1 cellular context compared by ENCODE assay signal in the genomic region with DNA sequence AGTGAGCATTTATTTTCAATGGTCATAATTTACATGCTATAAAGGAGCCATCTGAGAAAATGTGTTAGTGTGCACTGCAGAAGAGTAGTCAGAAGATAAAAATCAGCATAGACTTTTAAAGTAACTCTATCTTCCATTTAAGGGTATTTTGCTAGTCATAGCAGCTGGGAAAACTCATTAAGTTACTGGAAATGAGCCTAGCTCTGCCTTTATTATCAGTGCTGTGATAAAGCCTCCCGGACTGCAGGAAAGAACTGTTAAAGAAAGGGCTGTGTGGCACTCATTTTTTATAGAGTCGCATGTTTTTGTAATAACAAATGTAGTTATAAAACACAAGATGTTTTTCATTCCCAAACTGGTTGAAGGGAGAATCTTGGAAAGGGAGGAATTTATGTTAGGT.
TF ChIP-seq lines count a peak whose summit lies in the region.

No MANE protein-coding gene starts in this region.

TF ChIP-seq in GM23338, 12 proteins besides CTCF, POLR2A, EP300 and RAD21 (continued from another document):
- TF ChIP-seq, protein P1, sequence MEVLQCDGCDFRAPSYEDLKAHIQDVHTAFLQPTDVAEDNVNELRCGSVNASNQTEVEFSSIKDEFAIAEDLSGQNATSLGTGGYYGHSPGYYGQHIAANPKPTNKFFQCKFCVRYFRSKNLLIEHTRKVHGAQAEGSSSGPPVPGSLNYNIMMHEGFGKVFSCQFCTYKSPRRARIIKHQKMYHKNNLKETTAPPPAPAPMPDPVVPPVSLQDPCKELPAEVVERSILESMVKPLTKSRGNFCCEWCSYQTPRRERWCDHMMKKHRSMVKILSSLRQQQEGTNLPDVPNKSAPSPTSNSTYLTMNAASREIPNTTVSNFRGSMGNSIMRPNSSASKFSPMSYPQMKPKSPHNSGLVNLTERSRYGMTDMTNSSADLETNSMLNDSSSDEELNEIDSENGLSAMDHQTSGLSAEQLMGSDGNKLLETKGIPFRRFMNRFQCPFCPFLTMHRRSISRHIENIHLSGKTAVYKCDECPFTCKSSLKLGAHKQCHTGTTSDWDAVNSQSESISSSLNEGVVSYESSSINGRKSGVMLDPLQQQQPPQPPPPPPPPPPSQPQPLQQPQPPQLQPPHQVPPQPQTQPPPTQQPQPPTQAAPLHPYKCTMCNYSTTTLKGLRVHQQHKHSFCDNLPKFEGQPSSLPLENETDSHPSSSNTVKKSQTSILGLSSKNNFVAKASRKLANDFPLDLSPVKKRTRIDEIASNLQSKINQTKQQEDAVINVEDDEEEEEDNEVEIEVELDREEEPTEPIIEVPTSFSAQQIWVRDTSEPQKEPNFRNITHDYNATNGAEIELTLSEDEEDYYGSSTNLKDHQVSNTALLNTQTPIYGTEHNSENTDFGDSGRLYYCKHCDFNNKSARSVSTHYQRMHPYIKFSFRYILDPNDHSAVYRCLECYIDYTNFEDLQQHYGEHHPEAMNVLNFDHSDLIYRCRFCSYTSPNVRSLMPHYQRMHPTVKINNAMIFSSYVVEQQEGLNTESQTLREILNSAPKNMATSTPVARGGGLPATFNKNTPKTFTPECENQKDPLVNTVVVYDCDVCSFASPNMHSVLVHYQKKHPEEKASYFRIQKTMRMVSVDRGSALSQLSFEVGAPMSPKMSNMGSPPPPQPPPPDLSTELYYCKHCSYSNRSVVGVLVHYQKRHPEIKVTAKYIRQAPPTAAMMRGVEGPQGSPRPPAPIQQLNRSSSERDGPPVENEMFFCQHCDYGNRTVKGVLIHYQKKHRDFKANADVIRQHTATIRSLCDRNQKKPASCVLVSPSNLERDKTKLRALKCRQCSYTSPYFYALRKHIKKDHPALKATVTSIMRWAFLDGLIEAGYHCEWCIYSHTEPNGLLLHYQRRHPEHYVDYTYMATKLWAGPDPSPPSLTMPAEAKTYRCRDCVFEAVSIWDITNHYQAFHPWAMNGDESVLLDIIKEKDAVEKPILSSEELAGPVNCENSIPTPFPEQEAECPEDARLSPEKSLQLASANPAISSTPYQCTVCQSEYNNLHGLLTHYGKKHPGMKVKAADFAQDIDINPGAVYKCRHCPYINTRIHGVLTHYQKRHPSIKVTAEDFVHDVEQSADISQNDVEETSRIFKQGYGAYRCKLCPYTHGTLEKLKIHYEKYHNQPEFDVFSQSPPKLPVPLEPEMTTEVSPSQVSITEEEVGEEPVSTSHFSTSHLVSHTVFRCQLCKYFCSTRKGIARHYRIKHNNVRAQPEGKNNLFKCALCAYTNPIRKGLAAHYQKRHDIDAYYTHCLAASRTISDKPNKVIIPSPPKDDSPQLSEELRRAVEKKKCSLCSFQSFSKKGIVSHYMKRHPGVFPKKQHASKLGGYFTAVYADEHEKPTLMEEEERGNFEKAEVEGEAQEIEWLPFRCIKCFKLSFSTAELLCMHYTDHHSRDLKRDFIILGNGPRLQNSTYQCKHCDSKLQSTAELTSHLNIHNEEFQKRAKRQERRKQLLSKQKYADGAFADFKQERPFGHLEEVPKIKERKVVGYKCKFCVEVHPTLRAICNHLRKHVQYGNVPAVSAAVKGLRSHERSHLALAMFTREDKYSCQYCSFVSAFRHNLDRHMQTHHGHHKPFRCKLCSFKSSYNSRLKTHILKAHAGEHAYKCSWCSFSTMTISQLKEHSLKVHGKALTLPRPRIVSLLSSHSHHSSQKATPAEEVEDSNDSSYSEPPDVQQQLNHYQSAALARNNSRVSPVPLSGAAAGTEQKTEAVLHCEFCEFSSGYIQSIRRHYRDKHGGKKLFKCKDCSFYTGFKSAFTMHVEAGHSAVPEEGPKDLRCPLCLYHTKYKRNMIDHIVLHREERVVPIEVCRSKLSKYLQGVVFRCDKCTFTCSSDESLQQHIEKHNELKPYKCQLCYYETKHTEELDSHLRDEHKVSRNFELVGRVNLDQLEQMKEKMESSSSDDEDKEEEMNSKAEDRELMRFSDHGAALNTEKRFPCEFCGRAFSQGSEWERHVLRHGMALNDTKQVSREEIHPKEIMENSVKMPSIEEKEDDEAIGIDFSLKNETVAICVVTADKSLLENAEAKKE (CRISPR knock-in tag; IDR thresholded peaks at IDR 0.05) = no peak
- TF ChIP-seq ZNF331 (CRISPR knock-in tag; IDR thresholded peaks at IDR 0.05; ENCODE audit: low read depth) (no peak), POLR2AphosphoS5 (IDR thresholded peaks at IDR 0.05; ENCODE audit: low read depth) (no peak), EZH2 (IDR thresholded peaks at IDR 0.05; ENCODE audit: low read depth, unreplicated experiment) (no peak), EZH2phosphoT487 (IDR thresholded peaks at IDR 0.05; ENCODE audit: unreplicated experiment) (no peak), STAT1 (IDR thresholded peaks at IDR 0.05; ENCODE audit: unreplicated experiment) (no peak), NANOG (IDR thresholded peaks at IDR 0.05; ENCODE audit: borderline replicate concordance) (no peak)
- TF ChIP-seq, protein P2, sequence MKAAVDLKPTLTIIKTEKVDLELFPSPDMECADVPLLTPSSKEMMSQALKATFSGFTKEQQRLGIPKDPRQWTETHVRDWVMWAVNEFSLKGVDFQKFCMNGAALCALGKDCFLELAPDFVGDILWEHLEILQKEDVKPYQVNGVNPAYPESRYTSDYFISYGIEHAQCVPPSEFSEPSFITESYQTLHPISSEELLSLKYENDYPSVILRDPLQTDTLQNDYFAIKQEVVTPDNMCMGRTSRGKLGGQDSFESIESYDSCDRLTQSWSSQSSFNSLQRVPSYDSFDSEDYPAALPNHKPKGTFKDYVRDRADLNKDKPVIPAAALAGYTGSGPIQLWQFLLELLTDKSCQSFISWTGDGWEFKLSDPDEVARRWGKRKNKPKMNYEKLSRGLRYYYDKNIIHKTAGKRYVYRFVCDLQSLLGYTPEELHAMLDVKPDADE (IDR thresholded peaks at IDR 0.05) = no peak
- TF ChIP-seq, protein P3, sequence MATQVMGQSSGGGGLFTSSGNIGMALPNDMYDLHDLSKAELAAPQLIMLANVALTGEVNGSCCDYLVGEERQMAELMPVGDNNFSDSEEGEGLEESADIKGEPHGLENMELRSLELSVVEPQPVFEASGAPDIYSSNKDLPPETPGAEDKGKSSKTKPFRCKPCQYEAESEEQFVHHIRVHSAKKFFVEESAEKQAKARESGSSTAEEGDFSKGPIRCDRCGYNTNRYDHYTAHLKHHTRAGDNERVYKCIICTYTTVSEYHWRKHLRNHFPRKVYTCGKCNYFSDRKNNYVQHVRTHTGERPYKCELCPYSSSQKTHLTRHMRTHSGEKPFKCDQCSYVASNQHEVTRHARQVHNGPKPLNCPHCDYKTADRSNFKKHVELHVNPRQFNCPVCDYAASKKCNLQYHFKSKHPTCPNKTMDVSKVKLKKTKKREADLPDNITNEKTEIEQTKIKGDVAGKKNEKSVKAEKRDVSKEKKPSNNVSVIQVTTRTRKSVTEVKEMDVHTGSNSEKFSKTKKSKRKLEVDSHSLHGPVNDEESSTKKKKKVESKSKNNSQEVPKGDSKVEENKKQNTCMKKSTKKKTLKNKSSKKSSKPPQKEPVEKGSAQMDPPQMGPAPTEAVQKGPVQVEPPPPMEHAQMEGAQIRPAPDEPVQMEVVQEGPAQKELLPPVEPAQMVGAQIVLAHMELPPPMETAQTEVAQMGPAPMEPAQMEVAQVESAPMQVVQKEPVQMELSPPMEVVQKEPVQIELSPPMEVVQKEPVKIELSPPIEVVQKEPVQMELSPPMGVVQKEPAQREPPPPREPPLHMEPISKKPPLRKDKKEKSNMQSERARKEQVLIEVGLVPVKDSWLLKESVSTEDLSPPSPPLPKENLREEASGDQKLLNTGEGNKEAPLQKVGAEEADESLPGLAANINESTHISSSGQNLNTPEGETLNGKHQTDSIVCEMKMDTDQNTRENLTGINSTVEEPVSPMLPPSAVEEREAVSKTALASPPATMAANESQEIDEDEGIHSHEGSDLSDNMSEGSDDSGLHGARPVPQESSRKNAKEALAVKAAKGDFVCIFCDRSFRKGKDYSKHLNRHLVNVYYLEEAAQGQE (IDR thresholded peaks at IDR 0.05; ENCODE audit: unreplicated experiment) = no peak
TF ChIP-seq in GM23338: peak in this region for 0.
